Comparison of ENCODE assay signal across 10 cellular contexts in genomic region chr11:78432956-78433355, GRCh38. TPM values are rescaled to one million over a fixed set of nuclear protein-coding genes. Genes with fewer than 3 reads are reported as not detected.
DNase-seq lines count a peak whose midpoint lies in the region; ATAC-seq, FAIRE-seq and TF ChIP-seq lines count a peak whose summit lies in the region.
"Had no signal": no experiment of that assay in that cellular context is flagged by ENCODE, and none has a peak within 500 bp of the region (broad histone marks: within the 10 kb centered on the region; RNA-seq: fewer than 3 reads in every experiment).

No MANE protein-coding gene starts in this region.

- no peak overlapping the region for H2BK5ac ChIP-seq in trophoblast cell (ENCODE audit: low read depth, low read length, poor library complexity)

- no peak overlapping the region for H3K14ac ChIP-seq in trophoblast cell (ENCODE audit: low read length)

- CTCF ChIA-PET in activated CD4-positive, alpha-beta T cell treated with anti-CD3 and anti-CD28 coated beads for 36 hours (lab: Charles Lee): interaction anchor here (0.6 to 1.6 kb wide), 3 partner anchors 13 to 132 kb away, joined by 3 to 7 read pairs (median 4); no protein-coding TSS in a partner anchor

- no peak overlapping the region for H3K9ac ChIP-seq in trophoblast cell (ENCODE audit: low read length)

- no peak overlapping the region for H2BK120ac ChIP-seq in trophoblast cell (ENCODE audit: insufficient read depth, low read length, poor library complexity)

- no CpG with 5 or more reads among the region's 1 CpG for WGBS in trophoblast cell (ENCODE audit: extremely low coverage, insufficient coverage, insufficient read length)

- FAIRE-seq in H54 (lab: Jason Lieb, UNC): peak; percentile 27
- FAIRE-seq: GM12892 had no signal

- TF ChIP-seq CTCF in Peyer's patch (IDR thresholded peaks at IDR 0.05): no peak

- no peak overlapping the region for H3K27ac Mint-ChIP-seq in activated CD4-positive, alpha-beta T cell treated with anti-CD3 and anti-CD28 coated beads for 36 hours

- no peak overlapping the region for H3K4me2 ChIP-seq in trophoblast cell (ENCODE audit: low read length)

- H3K27me3 Mint-ChIP-seq in activated CD4-positive, alpha-beta T cell treated with anti-CD3 and anti-CD28 coated beads for 36 hours: no peaks in the 10 kb centered on the region

- H3K23ac ChIP-seq in trophoblast cell (ENCODE audit: low read length): no peak overlapping the region

- H3K4me3 Mint-ChIP-seq in activated CD4-positive, alpha-beta T cell treated with anti-CD3 and anti-CD28 coated beads for 36 hours: no peak overlapping the region

- intact Hi-C loops in activated CD4-positive, alpha-beta T cell treated with anti-CD3 and anti-CD28 coated beads for 36 hours (cut with DNase I, micrococcal nuclease): no loop called here

- no peak overlapping the region for H4K8ac ChIP-seq in trophoblast cell (ENCODE audit: low read depth, low read length)

- peaks cover 2% of the 10 kb centered on the region for H3K79me2 ChIP-seq in trophoblast cell (ENCODE audit: control insufficient read depth, insufficient read depth, low read length, poor library complexity)

- H4K12ac ChIP-seq in trophoblast cell (ENCODE audit: low read depth, low read length): no peak overlapping the region

- H3K36me3 ChIP-seq in trophoblast cell (ENCODE audit: control insufficient read depth in 1 of 2, insufficient read depth in 2 of 2, low read length in 2 of 2) (no peaks in the 10 kb centered on the region), Peyer's patch (no peaks in the 10 kb centered on the region)

- no peak overlapping the region for H2BK12ac ChIP-seq in trophoblast cell (ENCODE audit: low read length)

- H3K9me3 Mint-ChIP-seq in activated CD4-positive, alpha-beta T cell treated with anti-CD3 and anti-CD28 coated beads for 36 hours (ENCODE audit: low read depth): no peaks in the 10 kb centered on the region

- POLR2A ChIA-PET in activated CD4-positive, alpha-beta T cell treated with anti-CD3 and anti-CD28 coated beads for 36 hours (lab: Charles Lee): no interaction called here

- H3K79me1 ChIP-seq in trophoblast cell (ENCODE audit: low read length): peaks cover 14% of the 10 kb centered on the region

- DNase-seq in H54 (ENCODE audit: insufficient read length, low spot score) (no peak), SK-MEL-5 (ENCODE audit: low read depth, low spot score) (peak; percentile 19), foreskin melanocyte (peak; percentile 37), trophoblast cell (peak in 1 of 2 donors; percentile 56), Peyer's patch (no peak), NCI-H524 (lab: John Stamatoyannopoulos, UW) (no peak)
- DNase-seq in activated CD4-positive, alpha-beta T cell treated with anti-CD3 and anti-CD28 coated beads for 36 hours: no peak
- DNase-seq: GOT3, NCI-H2171 had no signal

- H3K4me3 ChIP-seq in trophoblast cell (ENCODE audit: low read depth, low read length) (no peak overlapping the region), Peyer's patch (no peak overlapping the region)

- peaks cover 8% of the 10 kb centered on the region for H3K36me3 Mint-ChIP-seq in activated CD4-positive, alpha-beta T cell treated with anti-CD3 and anti-CD28 coated beads for 36 hours (ENCODE audit: low read depth)

- H3K4ac ChIP-seq in trophoblast cell (ENCODE audit: low read depth, low read length): no peak overlapping the region

- TF ChIP-seq POLR2A in H54 (IDR thresholded peaks at IDR 0.05; ENCODE audit: low read depth, low read length): no peak
- no peak for TF ChIP-seq POLR2A in Peyer's patch (IDR thresholded peaks at IDR 0.05)

- H2AFZ ChIP-seq in trophoblast cell (ENCODE audit: insufficient read depth, low read length, poor library complexity): no peak overlapping the region

- H2AK5ac ChIP-seq in trophoblast cell (ENCODE audit: low read length): no peak overlapping the region

- H3K9me3 ChIP-seq in trophoblast cell (ENCODE audit: insufficient read depth, low read depth, low read length) (no peaks in the 10 kb centered on the region), Peyer's patch (no peaks in the 10 kb centered on the region)

- H3K18ac ChIP-seq in trophoblast cell (ENCODE audit: low read length): no peak overlapping the region

- H3K4me1 ChIP-seq in trophoblast cell (ENCODE audit: control insufficient read depth in 1 of 2, insufficient read depth in 2 of 2, low read length in 2 of 2) (peaks cover 7 to 9% of the 10 kb centered on the region in 2 experiments), Peyer's patch (no peaks in the 10 kb centered on the region)

- ATAC-seq in activated CD4-positive, alpha-beta T cell treated with anti-CD3 and anti-CD28 coated beads for 36 hours: no peak

- H3K27me3 ChIP-seq in trophoblast cell (ENCODE audit: insufficient read depth, low read length) (no peaks in the 10 kb centered on the region), Peyer's patch (no peaks in the 10 kb centered on the region)

- H4K91ac ChIP-seq in trophoblast cell (ENCODE audit: low read depth, low read length): no peak overlapping the region

- in situ Hi-C loops in SK-MEL-5 (cut with HindIII; ENCODE audit: low pct_unique_long_range_greater_than_20kb, low sequenced_read_pairs): no loop called here

- peaks cover 9% of the 10 kb centered on the region for H3K4me1 Mint-ChIP-seq in activated CD4-positive, alpha-beta T cell treated with anti-CD3 and anti-CD28 coated beads for 36 hours

- H3K27ac ChIP-seq in trophoblast cell (ENCODE audit: low read depth, low read length) (peak overlapping the region; percentile 86), Peyer's patch (no peak overlapping the region)

RNA-seq across cellular contexts. Expression of gene GAB2, which starts 15.3 kb away (rescaled TPM):
- total RNA-seq in SK-MEL-5 (2014; rRNA removed; shearing (Covaris generic)): 38.9 and 42.3 TPM in 2 replicates
- polyA plus RNA-seq in SK-MEL-5 (2015; cell fraction: cytosol; rRNA removed): 37.9 and 49.5 TPM in 2 replicates
- 37.2 and 45.8 TPM in 2 replicates for polyA plus RNA-seq in SK-MEL-5 (2015; cell fraction: nucleus; rRNA removed)
- polyA plus RNA-seq in trophoblast cell (2013): 105 and 110 TPM in 2 replicates
- 10 to 100 TPM; 14.0 to 41.3 (median 34.7) TPM for total RNA-seq in Peyer's patch
- 1 to 10 TPM; 4.3 to 4.8 TPM for total RNA-seq in activated CD4-positive, alpha-beta T cell treated with anti-CD3 and anti-CD28 coated beads for 36 hours

Comparison
In these comparisons a context has a peak if more than half of its experiments do, and no peak if none do; other contexts are left out.
1. DNase-seq: peak in SK-MEL-5 (single experiment) and foreskin melanocyte (single experiment); none in H54 (single experiment), Peyer's patch (0 of 3), NCI-H524 (0 of 2) and activated CD4-positive, alpha-beta T cell treated with anti-CD3 and anti-CD28 coated beads for 36 hours (single experiment).